Comparison of ENCODE assay signal across 25 cellular contexts in the genomic region with DNA sequence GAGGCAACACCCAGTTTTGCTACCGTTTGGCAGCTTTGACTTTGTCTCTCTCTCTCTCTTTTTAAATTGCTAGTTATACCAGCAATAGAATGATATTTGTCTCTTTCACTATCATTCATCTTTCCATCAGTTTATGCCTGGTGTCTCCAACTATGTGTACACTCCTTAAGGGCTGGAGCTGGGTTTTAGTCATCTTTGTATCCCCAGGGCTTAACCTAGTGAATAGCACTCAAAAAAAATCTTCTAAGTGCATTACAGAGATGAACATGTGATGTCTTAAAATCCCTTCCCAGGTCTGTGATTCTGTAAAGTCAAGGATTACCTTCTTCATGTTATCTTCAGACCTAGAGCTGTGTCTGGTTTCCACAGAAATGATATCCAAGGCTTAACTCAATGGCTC.
"Had no signal": no experiment of that assay in that cellular context is flagged by ENCODE, and none has a peak within 500 bp of the region (broad histone marks: within the 10 kb centered on the region; RNA-seq: fewer than 3 reads in every experiment).

No MANE protein-coding gene starts in this region.

- H3K27ac ChIP-seq: body of pancreas, foreskin keratinocyte, left lung, lower lobe of right lung, neural progenitor cell, right atrium auricular region, testis, transverse colon, uterus, VCaP had no signal

- H3K4me3 Mint-ChIP-seq: activated CD8-positive, alpha-beta memory T cell treated with anti-CD3 and anti-CD28 coated beads, Interleukin-2, amount 10 ng/mL, durations not matched to agents 7 days and 5 days; activated CD8-positive, alpha-beta T cell treated with anti-CD3 and anti-CD28 coated beads for 36 hours; activated naive CD8-positive, alpha-beta T cell; effector memory CD8-positive, alpha-beta T cell; naive thymus-derived CD8-positive, alpha-beta T cell; neural progenitor cell had no signal

- H2AFZ ChIP-seq: neural progenitor cell had no signal

- H3K9ac ChIP-seq: neural progenitor cell had no signal

- H3K27ac Mint-ChIP-seq: activated CD8-positive, alpha-beta memory T cell treated with anti-CD3 and anti-CD28 coated beads, Interleukin-2, amount 10 ng/mL, durations not matched to agents 7 days and 5 days; activated CD8-positive, alpha-beta T cell treated with anti-CD3 and anti-CD28 coated beads for 36 hours; activated naive CD8-positive, alpha-beta T cell; effector memory CD8-positive, alpha-beta T cell; naive thymus-derived CD8-positive, alpha-beta T cell; neural progenitor cell had no signal

- H3K27me3 ChIP-seq: body of pancreas, foreskin keratinocyte, left lung, neural progenitor cell, right atrium auricular region, testis, transverse colon, uterus had no signal

- H3K9me3 ChIP-seq: body of pancreas, left lung, lower lobe of right lung, right atrium auricular region, testis, transverse colon, uterus had no signal

- H3K36me3 ChIP-seq: left lung, lower lobe of right lung, neural progenitor cell, right atrium auricular region, transverse colon, uterus had no signal

- H3K4me2 ChIP-seq: neural progenitor cell had no signal

- H3K27me3 Mint-ChIP-seq: activated CD8-positive, alpha-beta memory T cell treated with anti-CD3 and anti-CD28 coated beads, Interleukin-2, amount 10 ng/mL, durations not matched to agents 7 days and 5 days had no signal

- H3K4me3 ChIP-seq: body of pancreas, left lung, lower lobe of right lung, neural progenitor cell, right atrium auricular region, testis, transverse colon, uterus had no signal

- H3K4me1 ChIP-seq: foreskin keratinocyte, neural progenitor cell, testis, uterus had no signal

- H3K9me3 Mint-ChIP-seq: activated CD8-positive, alpha-beta T cell treated with anti-CD3 and anti-CD28 coated beads for 36 hours; effector memory CD8-positive, alpha-beta T cell; naive thymus-derived CD8-positive, alpha-beta T cell; neural progenitor cell had no signal

- H3K36me3 Mint-ChIP-seq: naive thymus-derived CD8-positive, alpha-beta T cell; neural progenitor cell had no signal

- ATAC-seq: activated CD8-positive, alpha-beta memory T cell treated with anti-CD3 and anti-CD28 coated beads, Interleukin-2, amount 10 ng/mL, durations not matched to agents 7 days and 5 days; activated CD8-positive, alpha-beta T cell treated with anti-CD3 and anti-CD28 coated beads for 36 hours; body of pancreas; effector memory CD8-positive, alpha-beta T cell; foreskin keratinocyte; left lung; lower lobe of right lung; naive thymus-derived CD8-positive, alpha-beta T cell had no signal

- DNase-seq: activated CD4-positive, alpha-beta T cell treated with anti-CD3 and anti-CD28 coated beads, Interleukin-2, amount 50 U/mL, for 1 hour; activated CD8-positive, alpha-beta memory T cell treated with anti-CD3 and anti-CD28 coated beads, Interleukin-2, amount 10 ng/mL, durations not matched to agents 7 days and 5 days; activated CD8-positive, alpha-beta T cell treated with anti-CD3 and anti-CD28 coated beads for 36 hours; activated effector memory CD4-positive, alpha-beta T cell treated with Interleukin-2 at 50 U/mL for 16 hours; activated naive CD4-positive, alpha-beta T cell treated with Interleukin-2 at 50 U/mL for 16 hours; anterior cingulate cortex; body of pancreas; effector memory CD8-positive, alpha-beta T cell; left lung; lower lobe of right lung; mesenchymal stem cell; naive thymus-derived CD8-positive, alpha-beta T cell; occipital lobe; stimulated activated CD4-positive, alpha-beta T cell treated with anti-CD3 and anti-CD28 coated beads, Interleukin-15, amount 100 ng/mL, for 24 hours; stimulated activated CD4-positive, alpha-beta T cell treated with anti-CD3 and anti-CD28 coated beads, Interleukin-2, amount 100 ng/mL, for 24 hours; stimulated activated naive CD4-positive, alpha-beta T cell; T-helper 9 cell; testis; transverse colon; uterus had no signal
